In the genomic region with DNA sequence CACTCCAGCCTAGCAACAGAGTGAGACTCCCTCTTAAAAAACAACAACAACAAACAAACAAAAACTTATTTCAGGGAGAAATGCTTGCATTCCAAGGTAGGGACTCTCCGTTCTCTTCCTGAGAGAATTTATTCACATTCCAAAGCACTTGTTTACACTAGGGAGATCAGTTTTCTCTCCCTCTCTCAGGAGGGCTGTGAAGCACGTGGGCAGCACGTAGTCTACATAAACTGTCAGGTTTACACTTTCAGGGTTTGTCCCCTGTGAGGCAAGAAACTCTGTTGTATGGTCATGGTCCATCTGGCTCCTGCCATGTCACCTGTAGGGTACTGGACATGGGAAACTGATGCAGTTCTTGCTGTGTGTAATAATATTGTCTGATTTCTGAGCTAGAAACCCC, we compare ENCODE assay signal across 30 cellular contexts. TPM values are rescaled to one million over a fixed set of nuclear protein-coding genes. Genes with fewer than 3 reads are reported as not detected.
DNase-seq lines count a peak whose midpoint lies in the region; ATAC-seq and TF ChIP-seq lines count a peak whose summit lies in the region.
"Had no signal": no experiment of that assay in that cellular context is flagged by ENCODE, and none has a peak within 500 bp of the region (broad histone marks: within the 10 kb centered on the region; RNA-seq: fewer than 3 reads in every experiment).

No MANE protein-coding gene starts in this region.

- H3K27ac ChIP-seq in left lung = no peak overlapping the region
- H3K27ac ChIP-seq: RWPE1, sigmoid colon had no signal

- TF ChIP-seq CTCF in nephron progenitor cell (IDR thresholded peaks at IDR 0.05) (no peak), left lung (IDR thresholded peaks at IDR 0.05) (no peak)

- H3K36me3 Mint-ChIP-seq in nephron progenitor cell (ENCODE audit: low read depth) = peaks cover 11% of the 10 kb centered on the region
- H3K36me3 Mint-ChIP-seq: CD14-positive monocyte had no signal

- no peaks in the 10 kb centered on the region for H3K27me3 ChIP-seq in left lung
- H3K27me3 ChIP-seq: sigmoid colon had no signal

- DNase-seq in H4 (ENCODE audit: low spot score) (peak; percentile 86), LHCN-M2 (ENCODE audit: low read depth) (peak; percentile 1), fibroblast of gingiva (ENCODE audit: low read depth) (peak; percentile 31), nephron progenitor cell (no peak), left lung (no peak), NCI-H1092 (lab: John Stamatoyannopoulos, UW) (no peak), SW 1271 (lab: John Stamatoyannopoulos, UW) (no peak)
- DNase-seq: activated CD4-positive, alpha-beta T cell treated with anti-CD3 and anti-CD28 coated beads, Interleukin-2, amount 50 U/mL, for 4 hours; activated CD8-positive, alpha-beta memory T cell treated with anti-CD3 and anti-CD28 coated beads, Interleukin-2, amount 50 U/mL, for 4 hours; activated naive CD4-positive, alpha-beta T cell treated with anti-CD3 and anti-CD28 coated beads, Interleukin-2, amount 50 U/mL, for 16 hours; anterior cingulate cortex; caudate nucleus; dermis blood vessel endothelial cell; EL; GOT3; KG1; kidney; NCI-H1436 treated with DMSO at 0.1 percent for 48 hours; NCI-H2171; NCI-H510A; posterior cingulate gyrus; sigmoid colon; stimulated activated naive CD4-positive, alpha-beta T cell treated with Interleukin-2 at 50 U/mL for 16 hours had no signal

- intact Hi-C loops in left lung (cut with DNase I) = no loop called here

- peak overlapping the region; percentile 88 for H3K27ac Mint-ChIP-seq in nephron progenitor cell
- H3K27ac Mint-ChIP-seq: CD14-positive monocyte had no signal

- H3K4me3 ChIP-seq in left lung = no peak overlapping the region
- H3K4me3 ChIP-seq: lung, sigmoid colon had no signal

- H3K4me3 Mint-ChIP-seq in nephron progenitor cell = peak overlapping the region; percentile 25
- H3K4me3 Mint-ChIP-seq: CD14-positive monocyte, neural crest cell had no signal

- H3K4me1 ChIP-seq in left lung = no peaks in the 10 kb centered on the region
- H3K4me1 ChIP-seq: sigmoid colon had no signal

- no peaks in the 10 kb centered on the region for H3K27me3 Mint-ChIP-seq in nephron progenitor cell (ENCODE audit: low read depth, poor library complexity)

- peaks cover 15% of the 10 kb centered on the region for H3K4me1 Mint-ChIP-seq in nephron progenitor cell
- H3K4me1 Mint-ChIP-seq: CD14-positive monocyte, neural crest cell had no signal

- peaks cover 71% of the 10 kb centered on the region for H3K9me3 Mint-ChIP-seq in nephron progenitor cell

- no peaks in the 10 kb centered on the region for H3K36me3 ChIP-seq in left lung
- H3K36me3 ChIP-seq: sigmoid colon had no signal

- ATAC-seq in left lung = no peak

- peaks cover 0 to 2% of the 10 kb centered on the region in 2 donors for H3K9me3 ChIP-seq in left lung

RNA-seq across cellular contexts. Expression of gene WDR87, which starts 31.6 kb away (rescaled TPM):
- total RNA-seq in H4 (2014; rRNA removed; shearing (Covaris generic)) = not detected in 2 replicates
- not detected in 2 replicates for total RNA-seq in LHCN-M2 (2014; rRNA removed)
- polyA plus RNA-seq in LHCN-M2 (2012) = not detected
- total RNA-seq in left lung = not detected
- total RNA-seq: dermis blood vessel endothelial cell; HT-29; kidney; lung; neural crest cell; sigmoid colon; T-helper 1 cell treated with Interleukin-12 subunit alpha and Interleukin-12 subunit beta and Interleukin-4 antibody, amounts not matched to agents 30 ng/mL and 1 ng/mL, for 36 hours; temporal lobe had no signal
- polyA plus RNA-seq: CD14-positive monocyte, lung, sigmoid colon had no signal

RNA-seq across cellular contexts. Expression of gene SIPA1L3, which starts 32.2 kb away (rescaled TPM):
- total RNA-seq in H4 (2014; rRNA removed; shearing (Covaris generic)) = 3.2 and 5.3 TPM in 2 replicates
- total RNA-seq in LHCN-M2 (2014; rRNA removed) (30.4 and 32.8 TPM in 2 replicates), left lung (10 to 100 TPM; 37.2 to 59.0 TPM)
- polyA plus RNA-seq in LHCN-M2 (2012) = 19.2 TPM

Comparison
In these comparisons a context has a peak if more than half of its experiments do, and no peak if none do; other contexts are left out.
1. DNase-seq: peak in H4 (single experiment), LHCN-M2 (single experiment) and fibroblast of gingiva (single experiment); none in nephron progenitor cell (single experiment), left lung (0 of 2), NCI-H1092 (single experiment) and SW 1271 (0 of 2).